Comparison of ENCODE assay signal across 10 cellular contexts in the genomic region with DNA sequence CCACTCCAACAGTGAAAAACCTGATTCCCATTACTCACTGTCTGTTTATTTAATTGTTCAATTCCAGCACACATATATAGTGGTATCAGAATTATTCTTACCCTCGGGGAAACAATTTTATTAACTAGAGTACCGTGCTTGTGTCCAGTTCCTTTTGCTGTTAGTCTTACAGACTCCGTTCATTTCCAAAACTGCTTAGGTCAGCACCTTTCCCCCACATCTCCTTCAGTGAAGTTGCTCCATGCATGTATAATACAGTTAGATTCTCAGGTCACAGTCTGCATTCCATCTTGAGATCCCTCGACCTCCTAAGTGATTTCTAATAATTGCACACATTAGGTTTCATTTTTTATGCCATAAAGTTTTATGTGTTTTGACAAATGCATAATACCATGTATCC. TPM values are rescaled to one million over a fixed set of nuclear protein-coding genes. Genes with fewer than 3 reads are reported as not detected.
"Had no signal": no experiment of that assay in that cellular context is flagged by ENCODE, and none has a peak within 500 bp of the region (broad histone marks: within the 10 kb centered on the region; RNA-seq: fewer than 3 reads in every experiment).

No MANE protein-coding gene starts in this region.

- H3K9ac ChIP-seq: GM23248 had no signal

- H3K4me3 ChIP-seq: GM23248 had no signal

- FAIRE-seq: H54 had no signal

- DNase-seq: GM23248, GOT3, H9, HCEC 1CT, HFFc6, Kasumi-1, KG1 had no signal

- H2AFZ ChIP-seq: GM23248 had no signal

- H3K27ac ChIP-seq: GM23248, HL-60 had no signal

RNA-seq across cellular contexts. Expression of gene ZNF521, which starts 56.3 kb away (rescaled TPM):
- polyA plus RNA-seq: IgD-negative memory B cell had no signal
